In the genomic region with DNA sequence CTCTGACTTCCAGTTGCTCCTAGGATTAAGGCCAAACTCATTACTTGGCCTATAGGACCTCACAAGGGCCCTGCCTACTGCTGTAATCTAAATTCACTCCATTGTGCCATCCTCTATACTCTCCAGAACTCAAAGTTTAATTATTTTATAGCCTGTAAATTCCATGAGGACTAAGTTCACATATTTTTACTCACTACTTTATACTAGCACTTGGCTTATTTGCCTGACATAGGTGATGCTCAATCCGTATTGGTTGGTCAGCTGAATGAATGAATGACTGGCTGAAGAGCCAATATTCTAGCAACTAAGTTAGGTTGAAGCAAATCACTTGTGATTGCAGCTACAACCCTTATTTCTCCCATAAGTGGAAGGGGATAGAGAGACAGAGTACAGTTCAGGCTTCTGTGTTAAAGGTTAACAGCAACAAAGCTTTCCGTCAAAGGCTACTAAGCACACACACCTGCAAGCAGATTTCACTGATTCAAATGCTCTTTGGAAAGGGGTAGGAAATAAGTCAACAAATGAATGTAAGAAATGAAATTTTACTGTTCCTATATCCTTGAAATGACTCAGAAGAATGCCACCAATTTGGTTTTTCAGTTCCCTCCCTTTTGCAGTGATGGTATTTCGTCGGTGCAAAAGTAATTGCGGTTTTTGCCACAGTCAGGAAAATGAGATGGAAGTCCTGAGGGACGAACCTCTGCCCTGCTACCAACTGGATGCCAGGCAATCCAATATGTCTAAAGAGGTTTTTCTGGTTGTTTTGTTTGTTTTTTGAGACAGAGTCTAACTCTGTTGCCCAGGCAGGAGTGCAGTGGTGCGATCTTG, we compare ENCODE assay signal across 25 cellular contexts.
A peak's percentile ranks its signal among the peaks of the same experiment; 100 is the strongest.
DNase-seq lines count a peak whose midpoint lies in the region; ATAC-seq and TF ChIP-seq lines count a peak whose summit lies in the region.
"Had no signal": no experiment of that assay in that cellular context is flagged by ENCODE, and none has a peak within 500 bp of the region (broad histone marks: within the 10 kb centered on the region; RNA-seq: fewer than 3 reads in every experiment).

No MANE protein-coding gene starts in this region.

- H3K27ac ChIP-seq in PC-9: peak overlapping the region; percentile 84
- peak overlapping the region; percentile 11 for H3K27ac ChIP-seq in duodenal mucosa (ENCODE audit: low read depth, low read length)
- peak overlapping the region; percentile 81 to 84 for H3K27ac ChIP-seq in mucosa of rectum (ENCODE audit: low read depth in 2 of 2, low read length in 2 of 2)
- H3K27ac ChIP-seq: A549, GM23248, SJCRH30 had no signal

- peak overlapping the region; percentile 87 for H3K27ac Mint-ChIP-seq in stimulated activated effector memory CD8-positive, alpha-beta T cell treated with anti-CD3 and anti-CD28 coated beads, Interleukin-12 subunit alpha, Interleukin-12 subunit beta, amount 100 ng/mL, for 72 hours
- peak overlapping the region in 2 of 6 donors; percentile 21 to 49 for H3K27ac Mint-ChIP-seq in immature natural killer cell
- H3K27ac Mint-ChIP-seq: B cell, CD14-positive monocyte, H9, HFFc6 had no signal

- peaks cover 18% of the 10 kb centered on the region for H3F3A ChIP-seq in PC-9 (ENCODE audit: insufficient read depth, low read depth)

- no peak overlapping the region for H2AFZ ChIP-seq in PC-9
- H2AFZ ChIP-seq: GM23248 had no signal

- peaks cover 17% of the 10 kb centered on the region for H3K4me1 Mint-ChIP-seq in stimulated activated effector memory CD8-positive, alpha-beta T cell treated with anti-CD3 and anti-CD28 coated beads, Interleukin-12 subunit alpha, Interleukin-12 subunit beta, amount 100 ng/mL, for 72 hours
- H3K4me1 Mint-ChIP-seq in immature natural killer cell: peaks cover 24 to 36% of the 10 kb centered on the region in 2 donors
- H3K4me1 Mint-ChIP-seq: H9 had no signal

- H3K36me3 Mint-ChIP-seq in stimulated activated effector memory CD8-positive, alpha-beta T cell treated with anti-CD3 and anti-CD28 coated beads, Interleukin-12 subunit alpha, Interleukin-12 subunit beta, amount 100 ng/mL, for 72 hours: no peaks in the 10 kb centered on the region
- peaks cover 0 to 4% (median 0%) of the 10 kb centered on the region in 3 donors for H3K36me3 Mint-ChIP-seq in immature natural killer cell
- H3K36me3 Mint-ChIP-seq: CD14-positive monocyte had no signal

- H3K9me3 ChIP-seq in PC-9 (ENCODE audit: insufficient read depth, low read depth): no peaks in the 10 kb centered on the region
- no peaks in the 10 kb centered on the region for H3K9me3 ChIP-seq in duodenal mucosa (ENCODE audit: control insufficient read depth in 1 of 2, low read length in 2 of 2)
- H3K9me3 ChIP-seq in mucosa of rectum (ENCODE audit: control insufficient read depth in 2 of 2, low read length in 2 of 2): no peaks in the 10 kb centered on the region
- H3K9me3 ChIP-seq: A549, SJCRH30 had no signal

- H3K36me3 ChIP-seq in PC-9 (ENCODE audit: low read depth): no peaks in the 10 kb centered on the region
- no peaks in the 10 kb centered on the region for H3K36me3 ChIP-seq in duodenal mucosa (ENCODE audit: control insufficient read depth in 1 of 2, insufficient read depth in 2 of 2, low read length in 2 of 2)
- no peaks in the 10 kb centered on the region for H3K36me3 ChIP-seq in mucosa of rectum (ENCODE audit: control insufficient read depth in 2 of 2, insufficient read depth in 2 of 2, low read length in 2 of 2)
- H3K36me3 ChIP-seq: SJCRH30 had no signal

- no TSS peak for BruUV-seq in PC-9 (replicated peaks; lab: Mats Ljungman, UMichigan)

- H3K9me3 Mint-ChIP-seq in stimulated activated effector memory CD8-positive, alpha-beta T cell treated with anti-CD3 and anti-CD28 coated beads, Interleukin-12 subunit alpha, Interleukin-12 subunit beta, amount 100 ng/mL, for 72 hours: no peaks in the 10 kb centered on the region
- H3K9me3 Mint-ChIP-seq in immature natural killer cell: no peaks in the 10 kb centered on the region
- H3K9me3 Mint-ChIP-seq: H9, HFFc6 had no signal

- no peak overlapping the region for H3K4me3 ChIP-seq in PC-9
- no peak overlapping the region for H3K4me3 ChIP-seq in duodenal mucosa (ENCODE audit: low read depth in 1 of 2, low read length in 2 of 2)
- H3K4me3 ChIP-seq in mucosa of rectum (ENCODE audit: low read length in 2 of 2): no peak overlapping the region
- H3K4me3 ChIP-seq: A549, GM23248, SJCRH30 had no signal

- POLR2A ChIA-PET in PC-9 (lab: Charles Lee; ENCODE audit: unreplicated experiment): no interaction called here

- intact Hi-C loops in PC-9 (cut with micrococcal nuclease; ENCODE audit: unreplicated experiment): loop anchor here (10.0 kb wide), 1 partner anchor 150 kb away; no protein-coding TSS in a partner anchor

- H3K27me3 Mint-ChIP-seq in immature natural killer cell (ENCODE audit: low read depth in 3 of 3): peaks cover 0 to 5% (median 2%) of the 10 kb centered on the region in 3 donors
- H3K27me3 Mint-ChIP-seq: B cell had no signal

- H4K20me1 ChIP-seq in PC-9 (ENCODE audit: insufficient read depth): no peaks in the 10 kb centered on the region

- no peak overlapping the region for H3K9ac ChIP-seq in duodenal mucosa (ENCODE audit: low read depth in 1 of 2, low read length in 2 of 2)
- H3K9ac ChIP-seq in mucosa of rectum (ENCODE audit: low read depth in 1 of 2, low read length in 2 of 2): peak overlapping the region in 1 of 2 donors; percentile 35
- H3K9ac ChIP-seq: GM23248 had no signal

- peaks cover 36% of the 10 kb centered on the region for H3K4me1 ChIP-seq in PC-9 (replicated peaks; ENCODE audit: insufficient read depth)
- peaks cover 11 to 16% of the 10 kb centered on the region in 2 donors for H3K4me1 ChIP-seq in duodenal mucosa (ENCODE audit: control insufficient read depth in 1 of 2, insufficient read depth in 2 of 2, low read length in 2 of 2)
- H3K4me1 ChIP-seq in mucosa of rectum (ENCODE audit: control insufficient read depth in 2 of 2, insufficient read depth in 2 of 2, low read length in 2 of 2): peaks cover 16 to 36% of the 10 kb centered on the region in 2 donors
- H3K4me1 ChIP-seq: A549 had no signal

- no peak overlapping the region for H3K4me3 Mint-ChIP-seq in stimulated activated effector memory CD8-positive, alpha-beta T cell treated with anti-CD3 and anti-CD28 coated beads, Interleukin-12 subunit alpha, Interleukin-12 subunit beta, amount 100 ng/mL, for 72 hours
- H3K4me3 Mint-ChIP-seq in immature natural killer cell: no peak overlapping the region
- H3K4me3 Mint-ChIP-seq: B cell, CD14-positive monocyte, H9, HFFc6 had no signal

- no peak overlapping the region for H3K4me2 ChIP-seq in PC-9
- H3K4me2 ChIP-seq: A549 had no signal

- TF ChIP-seq CTCF in PC-9 (conservative IDR thresholded peaks at IDR 0.05): no peak

- H3K27me3 ChIP-seq in PC-9 (ENCODE audit: insufficient read depth, low read depth) (no peaks in the 10 kb centered on the region), duodenal mucosa (ENCODE audit: control insufficient read depth in 1 of 2, insufficient read depth in 2 of 2, low read length in 2 of 2) (no peaks in the 10 kb centered on the region), mucosa of rectum (ENCODE audit: control insufficient read depth in 2 of 2, insufficient read depth in 2 of 2, low read length in 2 of 2) (no peaks in the 10 kb centered on the region)
- H3K27me3 ChIP-seq: SJCRH30 had no signal

- H3K9me2 ChIP-seq in PC-9 (ENCODE audit: insufficient read depth): no peaks in the 10 kb centered on the region

- DNase-seq in PC-9: peak in 1 of 2 experiments; percentile 51
- DNase-seq in stimulated activated effector memory CD8-positive, alpha-beta T cell treated with anti-CD3 and anti-CD28 coated beads, Interleukin-12 subunit alpha, Interleukin-12 subunit beta, amount 100 ng/mL, for 72 hours (ENCODE audit: low spot score in 2 of 2): no peak
- no peak for DNase-seq in left lobe of liver (ENCODE audit: low spot score)
- no peak for DNase-seq in immature natural killer cell
- DNase-seq in NCI-H146 (lab: John Stamatoyannopoulos, UW): no peak
- DNase-seq: EL; GF-D8; GM23248; H9; HFFc6; KG1; NCI-H1105; NCI-H2081; NCI-H2171; NCI-H345; NCI-H524; NCI-H774; NK-92 treated with Interleukin-12 subunit alpha and Interleukin-12 subunit beta, amount 100 ng/mL, for 24 hours; SJCRH30 had no signal

- H3K79me2 ChIP-seq in PC-9 (ENCODE audit: low read depth): no peaks in the 10 kb centered on the region

- CTCF ChIA-PET in PC-9 (lab: Charles Lee): no interaction called here

- no peak for ATAC-seq in stimulated activated effector memory CD8-positive, alpha-beta T cell treated with anti-CD3 and anti-CD28 coated beads, Interleukin-12 subunit alpha, Interleukin-12 subunit beta, amount 100 ng/mL, for 72 hours
- no peak for ATAC-seq in left lobe of liver
- no peak for ATAC-seq in GM18873 (IDR thresholded peaks at IDR 0.05; ENCODE audit: low FRiP score, unreplicated experiment)
- ATAC-seq: A549 had no signal

Comparison
In these comparisons a context has a peak if more than half of its experiments do, and no peak if none do; other contexts are left out.
1. H3K27ac ChIP-seq: peak in every context shown above with its lines; median percentile 84 in PC-9; 82 in mucosa of rectum; 11 in duodenal mucosa.